ENCODE assay signal across 1 cellular context in the genomic region with DNA sequence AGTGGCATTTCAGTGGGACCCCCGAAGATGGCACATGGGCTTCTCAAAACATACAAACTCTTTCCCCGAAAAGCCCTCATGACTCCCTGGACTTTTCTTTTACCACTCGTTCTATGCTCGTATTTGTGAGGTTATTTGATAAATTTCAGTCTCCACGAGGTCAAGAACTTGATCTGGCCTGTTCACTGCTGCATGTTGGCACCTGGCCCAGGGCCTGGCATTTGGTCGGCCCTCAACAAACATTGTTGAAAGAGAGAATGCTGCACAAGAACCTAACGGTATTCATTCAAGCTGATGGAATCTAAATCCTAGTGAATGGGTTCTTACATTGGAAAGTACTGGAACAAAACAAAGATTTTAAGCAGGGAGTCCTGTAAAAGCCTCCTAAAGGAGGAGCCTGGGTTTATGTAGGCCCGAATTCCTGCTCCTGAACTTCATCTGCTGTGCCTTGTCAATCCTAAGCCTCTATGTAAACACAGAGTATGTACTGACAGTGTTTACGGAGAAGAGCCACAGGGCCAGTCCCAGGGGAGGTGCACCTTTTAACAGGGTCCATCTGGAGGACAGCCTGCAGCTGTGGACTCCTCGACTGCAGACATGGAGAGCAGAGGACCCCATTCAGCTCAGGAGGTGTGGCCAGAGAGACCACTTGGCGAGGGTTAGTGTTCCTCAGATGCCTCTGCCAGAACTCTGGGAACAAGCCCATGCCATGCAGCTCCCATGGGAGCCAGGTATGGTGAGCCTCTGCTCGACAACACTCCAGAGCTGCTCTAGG.
A peak's percentile ranks its signal among the peaks of the same experiment; 100 is the strongest.
TF ChIP-seq lines count a peak whose summit lies in the region.

No MANE protein-coding gene starts in this region.

TF ChIP-seq in HepG2, 621 proteins besides CTCF, POLR2A, EP300 and RAD21 (continued from another document and continues in another):
- TF ChIP-seq, protein P1, sequence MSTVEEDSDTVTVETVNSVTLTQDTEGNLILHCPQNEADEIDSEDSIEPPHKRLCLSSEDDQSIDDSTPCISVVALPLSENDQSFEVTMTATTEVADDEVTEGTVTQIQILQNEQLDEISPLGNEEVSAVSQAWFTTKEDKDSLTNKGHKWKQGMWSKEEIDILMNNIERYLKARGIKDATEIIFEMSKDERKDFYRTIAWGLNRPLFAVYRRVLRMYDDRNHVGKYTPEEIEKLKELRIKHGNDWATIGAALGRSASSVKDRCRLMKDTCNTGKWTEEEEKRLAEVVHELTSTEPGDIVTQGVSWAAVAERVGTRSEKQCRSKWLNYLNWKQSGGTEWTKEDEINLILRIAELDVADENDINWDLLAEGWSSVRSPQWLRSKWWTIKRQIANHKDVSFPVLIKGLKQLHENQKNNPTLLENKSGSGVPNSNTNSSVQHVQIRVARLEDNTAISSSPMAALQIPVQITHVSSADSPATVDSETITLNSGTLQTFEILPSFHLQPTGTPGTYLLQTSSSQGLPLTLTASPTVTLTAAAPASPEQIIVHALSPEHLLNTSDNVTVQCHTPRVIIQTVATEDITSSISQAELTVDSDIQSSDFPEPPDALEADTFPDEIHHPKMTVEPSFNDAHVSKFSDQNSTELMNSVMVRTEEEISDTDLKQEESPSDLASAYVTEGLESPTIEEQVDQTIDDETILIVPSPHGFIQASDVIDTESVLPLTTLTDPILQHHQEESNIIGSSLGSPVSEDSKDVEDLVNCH (CRISPR knock-in tag; IDR thresholded peaks at IDR 0.05), result no peak
- TF ChIP-seq HMGXB3 (CRISPR knock-in tag; IDR thresholded peaks at IDR 0.05; ENCODE audit: borderline replicate concordance) (no peak), ZFAT (CRISPR knock-in tag; conservative IDR thresholded peaks at IDR 0.05) (no peak), ZNF879 (CRISPR knock-in tag; IDR thresholded peaks at IDR 0.05) (no peak), RBFOX2 (IDR thresholded peaks at IDR 0.05; ENCODE audit: low read depth, low read length) (no peak), POLR2AphosphoS5 (IDR thresholded peaks at IDR 0.05; ENCODE audit: low read depth, low read length) (no peak), ZZZ3 (CRISPR knock-in tag; IDR thresholded peaks at IDR 0.05; ENCODE audit: borderline replicate concordance) (no peak), KDM5A (IDR thresholded peaks at IDR 0.05; ENCODE audit: borderline replicate concordance, low read length) (no peak), EHMT2 (IDR thresholded peaks at IDR 0.05; ENCODE audit: borderline replicate concordance, low read depth, low read length) (no peak), MTF1 (CRISPR knock-in tag; IDR thresholded peaks at IDR 0.05) (no peak), ZNF276 (CRISPR knock-in tag; IDR thresholded peaks at IDR 0.05; ENCODE audit: low read depth) (no peak), ZNF737 (CRISPR knock-in tag; IDR thresholded peaks at IDR 0.05; ENCODE audit: borderline replicate concordance) (no peak), ZNF136 (CRISPR knock-in tag; IDR thresholded peaks at IDR 0.05; ENCODE audit: low read depth) (no peak; the same call in 1 of the 2 replicates), USF2 (IDR thresholded peaks at IDR 0.05; ENCODE audit: low read depth, low read length) (no peak), USF2 (CRISPR knock-in tag; IDR thresholded peaks at IDR 0.05; ENCODE audit: borderline replicate concordance) (no peak), ATRX (CRISPR knock-in tag; IDR thresholded peaks at IDR 0.05; ENCODE audit: borderline replicate concordance) (no peak), AGO2 (optimal IDR thresholded peaks at IDR 0.05; ENCODE audit: low read depth, low read length) (no peak), PAWR (CRISPR knock-in tag; IDR thresholded peaks at IDR 0.05; ENCODE audit: borderline replicate concordance) (no peak), GPBP1L1 (CRISPR knock-in tag; IDR thresholded peaks at IDR 0.05) (no peak), SNAPC4 (CRISPR knock-in tag; IDR thresholded peaks at IDR 0.05) (no peak; the same call in 1 of the 2 replicates), ZNF629 (CRISPR knock-in tag; conservative IDR thresholded peaks at IDR 0.05) (peak; percentile 25; the same call in 1 of the 2 replicates)
- TF ChIP-seq, protein P2, sequence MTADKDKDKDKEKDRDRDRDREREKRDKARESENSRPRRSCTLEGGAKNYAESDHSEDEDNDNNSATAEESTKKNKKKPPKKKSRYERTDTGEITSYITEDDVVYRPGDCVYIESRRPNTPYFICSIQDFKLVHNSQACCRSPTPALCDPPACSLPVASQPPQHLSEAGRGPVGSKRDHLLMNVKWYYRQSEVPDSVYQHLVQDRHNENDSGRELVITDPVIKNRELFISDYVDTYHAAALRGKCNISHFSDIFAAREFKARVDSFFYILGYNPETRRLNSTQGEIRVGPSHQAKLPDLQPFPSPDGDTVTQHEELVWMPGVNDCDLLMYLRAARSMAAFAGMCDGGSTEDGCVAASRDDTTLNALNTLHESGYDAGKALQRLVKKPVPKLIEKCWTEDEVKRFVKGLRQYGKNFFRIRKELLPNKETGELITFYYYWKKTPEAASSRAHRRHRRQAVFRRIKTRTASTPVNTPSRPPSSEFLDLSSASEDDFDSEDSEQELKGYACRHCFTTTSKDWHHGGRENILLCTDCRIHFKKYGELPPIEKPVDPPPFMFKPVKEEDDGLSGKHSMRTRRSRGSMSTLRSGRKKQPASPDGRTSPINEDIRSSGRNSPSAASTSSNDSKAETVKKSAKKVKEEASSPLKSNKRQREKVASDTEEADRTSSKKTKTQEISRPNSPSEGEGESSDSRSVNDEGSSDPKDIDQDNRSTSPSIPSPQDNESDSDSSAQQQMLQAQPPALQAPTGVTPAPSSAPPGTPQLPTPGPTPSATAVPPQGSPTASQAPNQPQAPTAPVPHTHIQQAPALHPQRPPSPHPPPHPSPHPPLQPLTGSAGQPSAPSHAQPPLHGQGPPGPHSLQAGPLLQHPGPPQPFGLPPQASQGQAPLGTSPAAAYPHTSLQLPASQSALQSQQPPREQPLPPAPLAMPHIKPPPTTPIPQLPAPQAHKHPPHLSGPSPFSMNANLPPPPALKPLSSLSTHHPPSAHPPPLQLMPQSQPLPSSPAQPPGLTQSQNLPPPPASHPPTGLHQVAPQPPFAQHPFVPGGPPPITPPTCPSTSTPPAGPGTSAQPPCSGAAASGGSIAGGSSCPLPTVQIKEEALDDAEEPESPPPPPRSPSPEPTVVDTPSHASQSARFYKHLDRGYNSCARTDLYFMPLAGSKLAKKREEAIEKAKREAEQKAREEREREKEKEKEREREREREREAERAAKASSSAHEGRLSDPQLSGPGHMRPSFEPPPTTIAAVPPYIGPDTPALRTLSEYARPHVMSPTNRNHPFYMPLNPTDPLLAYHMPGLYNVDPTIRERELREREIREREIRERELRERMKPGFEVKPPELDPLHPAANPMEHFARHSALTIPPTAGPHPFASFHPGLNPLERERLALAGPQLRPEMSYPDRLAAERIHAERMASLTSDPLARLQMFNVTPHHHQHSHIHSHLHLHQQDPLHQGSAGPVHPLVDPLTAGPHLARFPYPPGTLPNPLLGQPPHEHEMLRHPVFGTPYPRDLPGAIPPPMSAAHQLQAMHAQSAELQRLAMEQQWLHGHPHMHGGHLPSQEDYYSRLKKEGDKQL (CRISPR knock-in tag; IDR thresholded peaks at IDR 0.05; ENCODE audit: low read depth), result 0 out of 2 replicates have a peak, but pooled peaks have one; percentile 17
